Comparison of ENCODE assay signal across 32 cellular contexts in the genomic region with DNA sequence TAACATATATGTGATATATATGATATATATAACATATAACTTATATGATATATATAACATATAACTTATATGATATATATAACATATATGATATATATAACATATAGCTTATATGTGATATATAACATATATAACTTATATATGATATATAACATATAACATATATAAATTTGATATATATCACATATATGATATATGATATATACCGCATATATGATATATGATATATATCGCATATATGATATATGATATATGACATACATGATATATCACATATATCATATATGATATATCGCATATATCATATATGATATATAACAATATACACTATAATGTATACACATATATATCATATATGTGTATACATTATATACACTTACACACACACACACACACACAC.
"Had no signal": no experiment of that assay in that cellular context is flagged by ENCODE, and none has a peak within 500 bp of the region (broad histone marks: within the 10 kb centered on the region; RNA-seq: fewer than 3 reads in every experiment).

No MANE protein-coding gene starts in this region.

- H3K27me3 ChIP-seq: MG63 had no signal

- DNase-seq: activated CD4-positive, alpha-beta memory T cell treated with anti-CD3 and anti-CD28 coated beads, Interleukin-2, amount 10 ng/mL, durations not matched to agents 7 days and 5 days; activated CD4-positive, alpha-beta T cell treated with anti-CD3 and anti-CD28 coated beads for 1 hour; activated CD4-positive, alpha-beta T cell treated with anti-CD3 and anti-CD28 coated beads for 48 hours; activated CD4-positive, CD25-positive, alpha-beta regulatory T cell; activated CD8-positive, alpha-beta memory T cell treated with anti-CD3 and anti-CD28 coated beads for 24 hours; activated CD8-positive, alpha-beta memory T cell treated with anti-CD3 and anti-CD28 coated beads, Interleukin-2, amount 10 ng/mL, durations not matched to agents 7 days and 5 days; activated CD8-positive, alpha-beta memory T cell treated with anti-CD3 and anti-CD28 coated beads, Interleukin-2, amount 50 U/mL, for 48 hours; activated effector memory CD4-positive, alpha-beta T cell treated with Interleukin-2 at 50 U/mL for 16 hours; activated naive CD4-positive, alpha-beta T cell treated with anti-CD3 and anti-CD28 coated beads, Interleukin-2, amount 10 ng/mL, durations not matched to agents 7 days and 5 days; activated naive CD8-positive, alpha-beta T cell treated with anti-CD3 and anti-CD28 coated beads, Interleukin-2, amount 50 U/mL, for 24 hours; activated T-cell treated with anti-CD3 and anti-CD28 coated beads, Interleukin-2, amount 50 U/mL, for 48 hours; anterior cingulate cortex; caudate nucleus; Kasumi-1; KG1; MG63; NCI-H1048; NCI-H1105 treated with DMSO at 0.1 percent for 48 hours; NCI-H1436; NCI-H1694; NCI-H1930; NCI-H2081 treated with DMSO at 0.1 percent for 48 hours; NCI-H345; NCI-H524 treated with DMSO at 0.1 percent for 48 hours; PC-9; Right ventricle myocardium superior; SW 1271; T-helper 1 cell; T-helper 2 cell; T-helper 9 cell; WERI-Rb-1 had no signal

- H3K4me3 ChIP-seq: MG63, PC-9 had no signal

- H2AFZ ChIP-seq: PC-9 had no signal

- ATAC-seq: activated CD8-positive, alpha-beta memory T cell treated with anti-CD3 and anti-CD28 coated beads, Interleukin-2, amount 10 ng/mL, durations not matched to agents 7 days and 5 days; activated naive CD8-positive, alpha-beta T cell treated with anti-CD3 and anti-CD28 coated beads, Interleukin-2, amount 50 U/mL, for 24 hours had no signal

- H3K9me3 ChIP-seq: MG63 had no signal

- FAIRE-seq: bronchial epithelial cell had no signal

- H3K36me3 ChIP-seq: MG63, WERI-Rb-1 had no signal

- H3K27ac ChIP-seq: WERI-Rb-1 had no signal
